Comparison of ENCODE assay signal across 22 cellular contexts in genomic region chr1:224141693-224142092, GRCh38.
"Had no signal": no experiment of that assay in that cellular context is flagged by ENCODE, and none has a peak within 500 bp of the region (broad histone marks: within the 10 kb centered on the region; RNA-seq: fewer than 3 reads in every experiment).

No MANE protein-coding gene starts in this region.

- ATAC-seq: HepG2 had no signal

- DNase-seq: IMR-90, Karpas-422, KG1, MG63, NCI-H1092, NCI-H1105 treated with DMSO at 0.1 percent for 48 hours, NCI-H1417 treated with DMSO at 0.1 percent for 48 hours, NCI-H146, NCI-H187, NCI-H2029, NCI-H2081 treated with DMSO at 0.1 percent for 48 hours, NCI-H2171, NCI-H226, NCI-H446, NCI-H510A, NCI-H524 treated with DMSO at 0.1 percent for 48 hours, NCI-H69, NCI-H774, Right ventricle myocardium superior, RPMI8226, SIG-M5 had no signal
